Comparison of ENCODE assay signal across 20 cellular contexts in the genomic region with DNA sequence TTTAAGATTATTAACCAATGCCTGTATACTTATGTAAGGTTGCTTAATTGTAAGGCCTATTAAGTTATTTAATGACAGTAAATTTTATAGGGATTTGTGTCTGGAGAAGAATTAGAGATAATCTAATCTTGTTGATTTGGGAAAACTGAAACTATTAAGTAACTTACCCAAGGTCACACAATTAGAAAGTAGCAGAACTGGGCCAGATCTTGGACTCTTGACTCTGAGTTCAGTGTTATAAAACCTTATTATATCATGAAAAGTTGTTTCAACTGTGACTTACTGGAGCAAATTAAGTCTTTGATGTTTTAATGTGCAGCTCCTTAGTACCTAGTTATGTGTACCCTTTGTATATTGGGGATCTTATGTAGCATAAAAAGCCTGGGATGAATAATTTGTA. TPM values are rescaled to one million over a fixed set of nuclear protein-coding genes. Genes with fewer than 3 reads are reported as not detected.
DNase-seq lines count a peak whose midpoint lies in the region; ATAC-seq and TF ChIP-seq lines count a peak whose summit lies in the region.
"Had no signal": no experiment of that assay in that cellular context is flagged by ENCODE, and none has a peak within 500 bp of the region (broad histone marks: within the 10 kb centered on the region; RNA-seq: fewer than 3 reads in every experiment).

No MANE protein-coding gene starts in this region.

- no peak for TF ChIP-seq CTCF in hepatocyte (IDR thresholded peaks at IDR 0.05; ENCODE audit: poor library complexity)
- no peak for TF ChIP-seq CTCF in nephron (IDR thresholded peaks at IDR 0.05; ENCODE audit: unreplicated experiment in 3 of 3)
- TF ChIP-seq CTCF in tibial artery (IDR thresholded peaks at IDR 0.05), result no peak

- H3K79me2 ChIP-seq in hepatocyte, result peaks cover 38% of the 10 kb centered on the region

- H3K36me3 ChIP-seq in hepatocyte (replicated peaks; ENCODE audit: insufficient read depth, low read depth) (no peaks in the 10 kb centered on the region), tibial artery (no peaks in the 10 kb centered on the region)
- H3K36me3 ChIP-seq: brain microvascular endothelial cell, lower lobe of right lung, neutrophil, tibial nerve had no signal

- no peak overlapping the region for H3K4me3 Mint-ChIP-seq in nephron
- H3K4me3 Mint-ChIP-seq in activated T-cell treated with anti-CD3 and anti-CD28 coated beads, Interleukin-2, amount 50 U/mL, for 72 hours, result no peak overlapping the region
- H3K4me3 Mint-ChIP-seq: activated CD8-positive, alpha-beta T cell treated with anti-CD3 and anti-CD28 coated beads, Interleukin-2, amount 10 ng/mL, durations not matched to agents 7 days and 5 days; effector memory CD8-positive, alpha-beta T cell; stimulated activated effector memory CD8-positive, alpha-beta T cell treated with anti-CD3 and anti-CD28 coated beads, Interleukin-12 subunit alpha, Interleukin-12 subunit beta, amount 100 ng/mL, for 72 hours; T-helper 1 cell treated with Interleukin-12 subunit alpha and Interleukin-12 subunit beta and Interleukin-4 antibody, amounts not matched to agents 30 μg/mL and 1 μg/mL, for 36 hours had no signal

- no peak overlapping the region for H2AFZ ChIP-seq in hepatocyte

- ATAC-seq in activated T-cell treated with anti-CD3 and anti-CD28 coated beads, Interleukin-2, amount 50 U/mL, for 72 hours (replicated peaks in 1 of 2), result no peak
- no peak for ATAC-seq in HG03025 (IDR thresholded peaks at IDR 0.05; ENCODE audit: low FRiP score, unreplicated experiment)
- ATAC-seq: activated CD8-positive, alpha-beta T cell treated with anti-CD3 and anti-CD28 coated beads, Interleukin-2, amount 10 ng/mL, durations not matched to agents 7 days and 5 days; effector memory CD8-positive, alpha-beta T cell; lower lobe of right lung; stimulated activated effector memory CD8-positive, alpha-beta T cell treated with anti-CD3 and anti-CD28 coated beads, Interleukin-12 subunit alpha, Interleukin-12 subunit beta, amount 100 ng/mL, for 72 hours had no signal

- intact Hi-C loops in tibial artery (cut with DNase I; ENCODE audit: low total_unique reads), result no loop called here

- H3K4me1 ChIP-seq in hepatocyte (ENCODE audit: insufficient read depth) (peaks cover 23% of the 10 kb centered on the region), tibial artery (peaks cover 0 to 97% (median 42%) of the 10 kb centered on the region in 4 donors)

- peak overlapping the region; percentile 85 to 95 (median 89) for H3K27ac Mint-ChIP-seq in nephron
- no peak overlapping the region for H3K27ac Mint-ChIP-seq in activated T-cell treated with anti-CD3 and anti-CD28 coated beads, Interleukin-2, amount 50 U/mL, for 72 hours
- H3K27ac Mint-ChIP-seq: activated CD8-positive, alpha-beta T cell treated with anti-CD3 and anti-CD28 coated beads, Interleukin-2, amount 10 ng/mL, durations not matched to agents 7 days and 5 days; effector memory CD8-positive, alpha-beta T cell; stimulated activated effector memory CD8-positive, alpha-beta T cell treated with anti-CD3 and anti-CD28 coated beads, Interleukin-12 subunit alpha, Interleukin-12 subunit beta, amount 100 ng/mL, for 72 hours; T-helper 1 cell treated with Interleukin-12 subunit alpha and Interleukin-12 subunit beta and Interleukin-4 antibody, amounts not matched to agents 30 μg/mL and 1 μg/mL, for 36 hours had no signal

- H3K36me3 Mint-ChIP-seq in nephron (ENCODE audit: low read depth), result peaks cover 17% of the 10 kb centered on the region
- H3K36me3 Mint-ChIP-seq in activated T-cell treated with anti-CD3 and anti-CD28 coated beads, Interleukin-2, amount 50 U/mL, for 72 hours (ENCODE audit: insufficient read depth in 2 of 2), result no peaks in the 10 kb centered on the region

- H3K4me2 ChIP-seq in hepatocyte, result peak overlapping the region; percentile 61

- no peaks in the 10 kb centered on the region for H3K27me3 Mint-ChIP-seq in nephron (ENCODE audit: low read depth)
- H3K27me3 Mint-ChIP-seq in activated T-cell treated with anti-CD3 and anti-CD28 coated beads, Interleukin-2, amount 50 U/mL, for 72 hours (ENCODE audit: low read depth), result no peaks in the 10 kb centered on the region
- H3K27me3 Mint-ChIP-seq: effector memory CD8-positive, alpha-beta T cell had no signal

- H3K27me3 ChIP-seq in hepatocyte (no peaks in the 10 kb centered on the region), tibial artery (no peaks in the 10 kb centered on the region)
- H3K27me3 ChIP-seq: brain microvascular endothelial cell, neutrophil, tibial nerve had no signal

- H3K4me3 ChIP-seq in hepatocyte, result no peak overlapping the region
- H3K4me3 ChIP-seq in tibial artery, result no peak overlapping the region
- H3K4me3 ChIP-seq: lower lobe of right lung, SK-N-MC, tibial nerve had no signal

- H3K27ac ChIP-seq in hepatocyte (peak overlapping the region; percentile 79), tibial artery (peak overlapping the region; percentile 72 to 79)
- H3K27ac ChIP-seq: brain microvascular endothelial cell, lower lobe of right lung, neutrophil, RWPE1, SK-N-MC, tibial nerve had no signal

- H3K9me3 ChIP-seq in hepatocyte (ENCODE audit: low read depth) (no peaks in the 10 kb centered on the region), tibial artery (no peaks in the 10 kb centered on the region)
- H3K9me3 ChIP-seq: lower lobe of right lung, neutrophil, tibial nerve had no signal

- H4K20me1 ChIP-seq in hepatocyte (ENCODE audit: insufficient read depth, poor library complexity, severe bottlenecking), result no peaks in the 10 kb centered on the region

- H3K9me2 ChIP-seq in hepatocyte (replicated peaks; ENCODE audit: insufficient read depth), result no peaks in the 10 kb centered on the region

- peaks cover 69% of the 10 kb centered on the region for H3K4me1 Mint-ChIP-seq in nephron
- H3K4me1 Mint-ChIP-seq in activated T-cell treated with anti-CD3 and anti-CD28 coated beads, Interleukin-2, amount 50 U/mL, for 72 hours (ENCODE audit: low read depth), result peaks cover 20% of the 10 kb centered on the region

- no peaks in the 10 kb centered on the region for H3K9me3 Mint-ChIP-seq in nephron
- H3K9me3 Mint-ChIP-seq in activated T-cell treated with anti-CD3 and anti-CD28 coated beads, Interleukin-2, amount 50 U/mL, for 72 hours, result no peaks in the 10 kb centered on the region
- H3K9me3 Mint-ChIP-seq: effector memory CD8-positive, alpha-beta T cell; stimulated activated effector memory CD8-positive, alpha-beta T cell treated with anti-CD3 and anti-CD28 coated beads, Interleukin-12 subunit alpha, Interleukin-12 subunit beta, amount 100 ng/mL, for 72 hours; T-helper 1 cell treated with Interleukin-12 subunit alpha and Interleukin-12 subunit beta and Interleukin-4 antibody, amounts not matched to agents 30 μg/mL and 1 μg/mL, for 36 hours had no signal

- DNase-seq in NCI-H82 (lab: John Stamatoyannopoulos, UW) (peak; percentile 38), hepatocyte (ENCODE audit: low spot score) (no peak), tibial artery (no peak), HT-29 (ENCODE audit: low spot score) (no peak)
- no peak for DNase-seq in activated T-cell treated with anti-CD3 and anti-CD28 coated beads, Interleukin-2, amount 50 U/mL, for 72 hours
- DNase-seq: activated CD8-positive, alpha-beta T cell treated with anti-CD3 and anti-CD28 coated beads, Interleukin-2, amount 10 ng/mL, durations not matched to agents 7 days and 5 days; brain microvascular endothelial cell; DMS 273 treated with DMSO at 0.1 percent for 48 hours; effector memory CD8-positive, alpha-beta T cell; KG1; lower lobe of right lung; stimulated activated CD4-positive, alpha-beta T cell treated with anti-CD3 and anti-CD28 coated beads, Interleukin-2, amount 100 ng/mL, for 48 hours had no signal

RNA-seq across cellular contexts. Expression of gene CAMTA1, which starts 38.6 kb away (rescaled TPM):
- 89.0 and 111 TPM in 2 replicates for total RNA-seq in hepatocyte
- 145 and 151 TPM in 2 replicates for polyA plus RNA-seq in hepatocyte
- total RNA-seq in activated T-cell treated with anti-CD3 and anti-CD28 coated beads, Interleukin-2, amount 50 U/mL, for 72 hours, result 10 to 100 TPM; 47.8 to 63.3 TPM
- 38.6 and 62.2 TPM in 2 replicates for total RNA-seq in HT-29 (2014; rRNA removed; shearing (Covaris generic))
